13 cellular contexts compared by ENCODE assay signal in the genomic region with DNA sequence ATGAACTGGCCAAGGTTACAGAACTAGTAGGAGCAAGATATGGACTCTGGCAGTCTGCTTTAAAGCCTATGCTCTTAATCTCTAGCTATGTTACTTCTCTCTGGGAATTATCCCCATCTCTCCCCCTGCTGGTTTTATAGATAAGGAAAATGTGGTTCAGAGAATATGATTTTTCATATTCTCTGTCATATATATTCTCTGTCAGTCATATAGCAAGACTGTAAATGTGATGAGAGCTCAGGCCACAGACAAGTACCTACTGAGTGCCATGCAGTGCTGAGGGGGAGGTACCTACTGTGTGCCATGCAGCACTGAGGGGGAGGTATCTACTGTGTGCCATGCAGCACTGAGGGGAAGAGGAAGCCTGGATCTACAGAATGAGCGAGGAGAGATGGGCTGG.
DNase-seq lines count a peak whose midpoint lies in the region; ATAC-seq and TF ChIP-seq lines count a peak whose summit lies in the region.
"Had no signal": no experiment of that assay in that cellular context is flagged by ENCODE, and none has a peak within 500 bp of the region (broad histone marks: within the 10 kb centered on the region; RNA-seq: fewer than 3 reads in every experiment).

No MANE protein-coding gene starts in this region.

- no peak overlapping the region for H3K27ac ChIP-seq in liver (ENCODE audit: low read depth in 1 of 2, low read length in 2 of 2)

- H3K9me3 ChIP-seq in liver (ENCODE audit: control insufficient read depth in 4 of 4, low read length in 3 of 4), result no peaks in the 10 kb centered on the region

- H3K27ac Mint-ChIP-seq in brain, result peak overlapping the region in 4 of 5 experiments; percentile 42 to 74 (median 61)
- H3K27ac Mint-ChIP-seq: activated T-cell treated with anti-CD3 and anti-CD28 coated beads, Interleukin-2, amount 50 U/mL, for 72 hours; T-helper 17 cell had no signal

- H3K9ac ChIP-seq in liver (ENCODE audit: low read depth in 1 of 2, low read length in 2 of 2), result no peak overlapping the region

- H3K9me3 Mint-ChIP-seq in brain, result peaks cover 0 to 2% (median 0%) of the 10 kb centered on the region in 5 experiments

- no peaks in the 10 kb centered on the region for H3K36me3 ChIP-seq in liver (ENCODE audit: control insufficient read depth in 4 of 4, insufficient read depth in 3 of 4, low read depth in 1 of 4, low read length in 3 of 4)

- no peak for DNase-seq in AG09319 (ENCODE audit: extremely low read depth, low read depth)
- no peak for DNase-seq in T1000 (lab: John Stamatoyannopoulos, UW)
- DNase-seq: activated T-cell treated with anti-CD3 and anti-CD28 coated beads, Interleukin-2, amount 50 U/mL, for 72 hours; DMS79 treated with DMSO at 0.1 percent for 48 hours; effector CD4-positive, alpha-beta T cell; stimulated activated CD4-positive, alpha-beta T cell treated with anti-CD3 and anti-CD28 coated beads, Interleukin-1b, Interleukin-23, amount 100 ng/mL, for 48 hours; T-helper 17 cell had no signal

- 89% methylated on average over 1 of the region's 1 CpG for WGBS in liver

- ATAC-seq in GM21390 (IDR thresholded peaks at IDR 0.05; ENCODE audit: unreplicated experiment) (no peak), HG03139 (IDR thresholded peaks at IDR 0.05; ENCODE audit: unreplicated experiment) (no peak), HG03469 (IDR thresholded peaks at IDR 0.05; ENCODE audit: unreplicated experiment) (no peak)
- ATAC-seq: activated T-cell treated with anti-CD3 and anti-CD28 coated beads, Interleukin-2, amount 50 U/mL, for 72 hours; T-helper 17 cell had no signal

- no peaks in the 10 kb centered on the region for H3K27me3 ChIP-seq in liver (ENCODE audit: control insufficient read depth in 4 of 4, insufficient read depth in 4 of 4, low read length in 3 of 4)

- H3K36me3 Mint-ChIP-seq in brain, result no peaks in the 10 kb centered on the region

- peaks cover 0 to 1% (median 0%) of the 10 kb centered on the region in 4 donors for H3K4me1 ChIP-seq in liver (ENCODE audit: control insufficient read depth in 4 of 4, insufficient read depth in 4 of 4, low read length in 3 of 4)

- H3K27me3 Mint-ChIP-seq in brain, result peaks cover 21% of the 10 kb centered on the region

- TF ChIP-seq CTCF in AG09319 (IDR thresholded peaks at IDR 0.05; ENCODE audit: low read depth, low read length), result peak; percentile 43
- 0 out of 2 replicates have a peak, but pooled peaks have one; percentile 13 for TF ChIP-seq CTCF in LNCAP (IDR thresholded peaks at IDR 0.05)
- TF ChIP-seq CTCF in brain (conservative IDR thresholded peaks at IDR 0.05), result peak in 1 of 2 experiments; percentile 30
- TF ChIP-seq CTCF in liver (IDR thresholded peaks at IDR 0.05; ENCODE audit: low read depth, low read length, missing input control), result peak; percentile 19

- peak overlapping the region in 1 of 5 experiments; percentile 31 for H3K4me3 Mint-ChIP-seq in brain
- H3K4me3 Mint-ChIP-seq: activated T-cell treated with anti-CD3 and anti-CD28 coated beads, Interleukin-2, amount 50 U/mL, for 72 hours; T-helper 17 cell had no signal

- H3K4me3 ChIP-seq in liver (ENCODE audit: low read depth in 1 of 3, low read length in 3 of 3), result no peak overlapping the region

- H3K4me1 Mint-ChIP-seq in brain, result peaks cover 49% of the 10 kb centered on the region

- TF ChIP-seq RAD21 in liver (IDR thresholded peaks at IDR 0.05), result peak; percentile 73 to 77

TF ChIP-seq in liver, 16 proteins besides CTCF, POLR2A, EP300 and RAD21:
- TF ChIP-seq TAF1 (conservative IDR thresholded peaks at IDR 0.05), result no peak
- TF ChIP-seq, protein P1, sequence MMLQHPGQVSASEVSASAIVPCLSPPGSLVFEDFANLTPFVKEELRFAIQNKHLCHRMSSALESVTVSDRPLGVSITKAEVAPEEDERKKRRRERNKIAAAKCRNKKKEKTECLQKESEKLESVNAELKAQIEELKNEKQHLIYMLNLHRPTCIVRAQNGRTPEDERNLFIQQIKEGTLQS (IDR thresholded peaks at IDR 0.05), result no peak
- TF ChIP-seq YY1 (IDR thresholded peaks at IDR 0.05), result no peak
- TF ChIP-seq HNF4G (IDR thresholded peaks at IDR 0.05), result no peak
- no peak for TF ChIP-seq NR2F2 (IDR thresholded peaks at IDR 0.05)
- no peak for TF ChIP-seq JUND (IDR thresholded peaks at IDR 0.05)
- no peak for TF ChIP-seq HNF4A (conservative IDR thresholded peaks at IDR 0.05)
- TF ChIP-seq GABPA (IDR thresholded peaks at IDR 0.05 in 1 of 2, conservative IDR thresholded peaks at IDR 0.05 in 1 of 2), result no peak
- TF ChIP-seq, protein P2, sequence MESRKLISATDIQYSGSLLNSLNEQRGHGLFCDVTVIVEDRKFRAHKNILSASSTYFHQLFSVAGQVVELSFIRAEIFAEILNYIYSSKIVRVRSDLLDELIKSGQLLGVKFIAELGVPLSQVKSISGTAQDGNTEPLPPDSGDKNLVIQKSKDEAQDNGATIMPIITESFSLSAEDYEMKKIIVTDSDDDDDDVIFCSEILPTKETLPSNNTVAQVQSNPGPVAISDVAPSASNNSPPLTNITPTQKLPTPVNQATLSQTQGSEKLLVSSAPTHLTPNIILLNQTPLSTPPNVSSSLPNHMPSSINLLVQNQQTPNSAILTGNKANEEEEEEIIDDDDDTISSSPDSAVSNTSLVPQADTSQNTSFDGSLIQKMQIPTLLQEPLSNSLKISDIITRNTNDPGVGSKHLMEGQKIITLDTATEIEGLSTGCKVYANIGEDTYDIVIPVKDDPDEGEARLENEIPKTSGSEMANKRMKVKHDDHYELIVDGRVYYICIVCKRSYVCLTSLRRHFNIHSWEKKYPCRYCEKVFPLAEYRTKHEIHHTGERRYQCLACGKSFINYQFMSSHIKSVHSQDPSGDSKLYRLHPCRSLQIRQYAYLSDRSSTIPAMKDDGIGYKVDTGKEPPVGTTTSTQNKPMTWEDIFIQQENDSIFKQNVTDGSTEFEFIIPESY (IDR thresholded peaks at IDR 0.05), result no peak
- TF ChIP-seq, protein P3, sequence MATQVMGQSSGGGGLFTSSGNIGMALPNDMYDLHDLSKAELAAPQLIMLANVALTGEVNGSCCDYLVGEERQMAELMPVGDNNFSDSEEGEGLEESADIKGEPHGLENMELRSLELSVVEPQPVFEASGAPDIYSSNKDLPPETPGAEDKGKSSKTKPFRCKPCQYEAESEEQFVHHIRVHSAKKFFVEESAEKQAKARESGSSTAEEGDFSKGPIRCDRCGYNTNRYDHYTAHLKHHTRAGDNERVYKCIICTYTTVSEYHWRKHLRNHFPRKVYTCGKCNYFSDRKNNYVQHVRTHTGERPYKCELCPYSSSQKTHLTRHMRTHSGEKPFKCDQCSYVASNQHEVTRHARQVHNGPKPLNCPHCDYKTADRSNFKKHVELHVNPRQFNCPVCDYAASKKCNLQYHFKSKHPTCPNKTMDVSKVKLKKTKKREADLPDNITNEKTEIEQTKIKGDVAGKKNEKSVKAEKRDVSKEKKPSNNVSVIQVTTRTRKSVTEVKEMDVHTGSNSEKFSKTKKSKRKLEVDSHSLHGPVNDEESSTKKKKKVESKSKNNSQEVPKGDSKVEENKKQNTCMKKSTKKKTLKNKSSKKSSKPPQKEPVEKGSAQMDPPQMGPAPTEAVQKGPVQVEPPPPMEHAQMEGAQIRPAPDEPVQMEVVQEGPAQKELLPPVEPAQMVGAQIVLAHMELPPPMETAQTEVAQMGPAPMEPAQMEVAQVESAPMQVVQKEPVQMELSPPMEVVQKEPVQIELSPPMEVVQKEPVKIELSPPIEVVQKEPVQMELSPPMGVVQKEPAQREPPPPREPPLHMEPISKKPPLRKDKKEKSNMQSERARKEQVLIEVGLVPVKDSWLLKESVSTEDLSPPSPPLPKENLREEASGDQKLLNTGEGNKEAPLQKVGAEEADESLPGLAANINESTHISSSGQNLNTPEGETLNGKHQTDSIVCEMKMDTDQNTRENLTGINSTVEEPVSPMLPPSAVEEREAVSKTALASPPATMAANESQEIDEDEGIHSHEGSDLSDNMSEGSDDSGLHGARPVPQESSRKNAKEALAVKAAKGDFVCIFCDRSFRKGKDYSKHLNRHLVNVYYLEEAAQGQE (IDR thresholded peaks at IDR 0.05), result no peak
- TF ChIP-seq FOXA1 (IDR thresholded peaks at IDR 0.05), result no peak
- TF ChIP-seq FOXA2 (IDR thresholded peaks at IDR 0.05), result no peak
- TF ChIP-seq EGR1 (IDR thresholded peaks at IDR 0.05; ENCODE audit: low read depth in 2 of 2), result no peak
- no peak for TF ChIP-seq SP1 (IDR thresholded peaks at IDR 0.05)
- TF ChIP-seq RXRA (IDR thresholded peaks at IDR 0.05), result no peak
- TF ChIP-seq, protein P4, sequence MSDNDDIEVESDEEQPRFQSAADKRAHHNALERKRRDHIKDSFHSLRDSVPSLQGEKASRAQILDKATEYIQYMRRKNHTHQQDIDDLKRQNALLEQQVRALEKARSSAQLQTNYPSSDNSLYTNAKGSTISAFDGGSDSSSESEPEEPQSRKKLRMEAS (IDR thresholded peaks at IDR 0.05), result no peak
TF ChIP-seq in liver: peak in this region for 0.
